Comparison of ENCODE assay signal across 8 cellular contexts in genomic region chr22:36435516-36436415, GRCh38. TPM values are rescaled to one million over a fixed set of nuclear protein-coding genes. Genes with fewer than 3 reads are reported as not detected.
A peak's percentile ranks its signal among the peaks of the same experiment; 100 is the strongest.
DNase-seq lines count a peak whose midpoint lies in the region; ATAC-seq, FAIRE-seq and TF ChIP-seq lines count a peak whose summit lies in the region.

No MANE protein-coding gene starts in this region.

- no TSS peak for BruUV-seq in MCF 10A (replicated peaks; lab: Mats Ljungman, UMichigan)

- H3K27me3 ChIP-seq in breast epithelium (no peaks in the 10 kb centered on the region), pancreas (no peaks in the 10 kb centered on the region)

- TF ChIP-seq CTCF in breast epithelium (IDR thresholded peaks at IDR 0.05) (no peak), MCF 10A (IDR thresholded peaks at IDR 0.05; ENCODE audit: unreplicated experiment) (no peak), pancreas (IDR thresholded peaks at IDR 0.05) (no peak), GM10266 (IDR thresholded peaks at IDR 0.05; ENCODE audit: control insufficient read depth, insufficient read depth, low read depth, missing control alignments) (no peak)

- intact Hi-C loops in breast epithelium (cut with DNase I; ENCODE audit: low total_unique reads) (no loop called here), MCF 10A (cut with micrococcal nuclease) (no loop called here), pancreas (cut with DNase I) (no loop called here)

- DNase-seq in breast epithelium (ENCODE audit: low spot score in 2 of 2), result peak; percentile 60 to 71
- DNase-seq in MCF 10A (ENCODE audit: unreplicated experiment), result no peak
- peak; percentile 62 for DNase-seq in SHP77 treated with DMSO at 0.1 percent for 48 hours (lab: John Stamatoyannopoulos, UW)
- DNase-seq in activated naive CD8-positive, alpha-beta T cell treated with anti-CD3 and anti-CD28 coated beads for 36 hours, result peak; percentile 74
- peak; percentile 67 to 88 (median 84) for DNase-seq in pancreas
- DNase-seq in middle frontal gyrus (ENCODE audit: extremely low spot score, low spot score), result no peak
- DNase-seq in OCI-M2 (lab: John Stamatoyannopoulos, UW; ENCODE audit: unreplicated experiment), result no peak
- DNase-seq in GM10266 (ENCODE audit: extremely low spot score), result no peak

- peak; percentile 66 to 77 (median 70) for ATAC-seq in pancreas

- no peak overlapping the region for H3K27ac Mint-ChIP-seq in MCF 10A (ENCODE audit: low read depth, unreplicated experiment)
- H3K27ac Mint-ChIP-seq in activated naive CD8-positive, alpha-beta T cell treated with anti-CD3 and anti-CD28 coated beads for 36 hours, result peak overlapping the region; percentile 85

- no peaks in the 10 kb centered on the region for H3K27me3 Mint-ChIP-seq in MCF 10A (ENCODE audit: insufficient read depth, unreplicated experiment)
- H3K27me3 Mint-ChIP-seq in activated naive CD8-positive, alpha-beta T cell treated with anti-CD3 and anti-CD28 coated beads for 36 hours, result no peaks in the 10 kb centered on the region

- peaks cover 35% of the 10 kb centered on the region for H3K4me1 Mint-ChIP-seq in MCF 10A (ENCODE audit: insufficient read depth, unreplicated experiment)
- peaks cover 45% of the 10 kb centered on the region for H3K4me1 Mint-ChIP-seq in activated naive CD8-positive, alpha-beta T cell treated with anti-CD3 and anti-CD28 coated beads for 36 hours

- H3K4me3 ChIP-seq in breast epithelium (peak overlapping the region in 1 of 3 donors; percentile 11), pancreas (no peak overlapping the region)

- no peaks in the 10 kb centered on the region for H3K9me3 ChIP-seq in breast epithelium
- no peaks in the 10 kb centered on the region for H3K9me3 ChIP-seq in pancreas

- H3K36me3 ChIP-seq in breast epithelium (no peaks in the 10 kb centered on the region), pancreas (no peaks in the 10 kb centered on the region)

- CTCF ChIA-PET in MCF 10A (lab: Yijun Ruan, JAX), result no interaction called here

- H3K4me1 ChIP-seq in breast epithelium (peaks cover 10 to 12% of the 10 kb centered on the region in 2 donors), pancreas (peaks cover 40 to 63% (median 45%) of the 10 kb centered on the region in 3 donors)

- 13 to 16% methylated on average over 16 of the region's 16 CpGs for WGBS in pancreas, 2 donors

- no peak for FAIRE-seq in pancreas (lab: Jason Lieb, UNC)

- no peak overlapping the region for H3K4me3 Mint-ChIP-seq in MCF 10A (ENCODE audit: unreplicated experiment)
- peak overlapping the region; percentile 69 for H3K4me3 Mint-ChIP-seq in activated naive CD8-positive, alpha-beta T cell treated with anti-CD3 and anti-CD28 coated beads for 36 hours

- H3K27ac ChIP-seq in breast epithelium (peak overlapping the region; percentile 83 to 86), pancreas (peak overlapping the region; percentile 67 to 88 (median 76))

- no peaks in the 10 kb centered on the region for H3K9me3 Mint-ChIP-seq in MCF 10A (ENCODE audit: unreplicated experiment)
- no peaks in the 10 kb centered on the region for H3K9me3 Mint-ChIP-seq in activated naive CD8-positive, alpha-beta T cell treated with anti-CD3 and anti-CD28 coated beads for 36 hours

- POLR2A ChIA-PET in MCF 10A (lab: Yijun Ruan, JAX), result interaction anchor here (0.9 to 1.3 kb wide), 2 partner anchors 9 to 28 kb away, joined by 3 to 4 read pairs; no protein-coding TSS in a partner anchor

- H3K36me3 Mint-ChIP-seq in MCF 10A (ENCODE audit: insufficient read depth, unreplicated experiment), result peaks cover 7% of the 10 kb centered on the region
- H3K36me3 Mint-ChIP-seq in activated naive CD8-positive, alpha-beta T cell treated with anti-CD3 and anti-CD28 coated beads for 36 hours, result no peaks in the 10 kb centered on the region

- TF ChIP-seq POLR2A in breast epithelium (IDR thresholded peaks at IDR 0.05), result no peak

RNA-seq across cellular contexts. Expression of gene TXN2, which starts 45.7 kb away (rescaled TPM):
- total RNA-seq in breast epithelium (10 to 100 TPM; 52.3 to 71.1 (median 58.1) TPM), MCF 10A (2022) (61.5 and 83.2 TPM in 2 replicates), pancreas (10 to 100 TPM; 20.4 to 33.6 (median 30.5) TPM)
- 100 to 1,000 TPM; 112 to 113 TPM for total RNA-seq in activated naive CD8-positive, alpha-beta T cell treated with anti-CD3 and anti-CD28 coated beads for 36 hours
- 10 to 100 TPM; 43.1 to 49.5 TPM for polyA plus RNA-seq in pancreas

RNA-seq across cellular contexts. Expression of gene MYH9, which starts 48.0 kb away (rescaled TPM):
- total RNA-seq in breast epithelium, result 100 to 1,000 TPM; 169 to 392 (median 268) TPM
- 643 and 653 TPM in 2 replicates for total RNA-seq in MCF 10A (2022)
- total RNA-seq in activated naive CD8-positive, alpha-beta T cell treated with anti-CD3 and anti-CD28 coated beads for 36 hours, result 100 to 1,000 TPM; 551 to 554 TPM
- 100 to 1,000 TPM; 259 to 554 (median 412) TPM for total RNA-seq in pancreas
- polyA plus RNA-seq in pancreas, result 100 to 1,000 TPM in 1 of 2 donors, 10 to 100 TPM in 1; 80.9 to 152 TPM

Comparison
In these comparisons a context has a peak if more than half of its experiments do, and no peak if none do; other contexts are left out.
1. DNase-seq: peak in breast epithelium (2 of 2), SHP77 treated with DMSO at 0.1 percent for 48 hours (single experiment), activated naive CD8-positive, alpha-beta T cell treated with anti-CD3 and anti-CD28 coated beads for 36 hours (single experiment) and pancreas (6 of 6); none in MCF 10A (single experiment), middle frontal gyrus (single experiment), OCI-M2 (single experiment) and GM10266 (single experiment).